Comparison of ENCODE assay signal across 20 cellular contexts in genomic region chr3:25884981-25885380, GRCh38.
"Had no signal": no experiment of that assay in that cellular context is flagged by ENCODE, and none has a peak within 500 bp of the region (broad histone marks: within the 10 kb centered on the region; RNA-seq: fewer than 3 reads in every experiment).

No MANE protein-coding gene starts in this region.

- H3K27me3 ChIP-seq: Peyer's patch, SJSA1 had no signal

- H3K4me1 ChIP-seq: Peyer's patch, SJSA1 had no signal

- H3K36me3 ChIP-seq: Peyer's patch, SJSA1 had no signal

- H3K4me3 ChIP-seq: PC-9, Peyer's patch, SJSA1 had no signal

- H3K9me3 ChIP-seq: Peyer's patch, SJSA1, SK-N-SH had no signal

- DNase-seq: KBM-7, MV-4-11, NCI-H1048, NCI-H1105, NCI-H1436 treated with DMSO at 0.1 percent for 48 hours, NCI-H1694, NCI-H187 treated with DMSO at 0.1 percent for 48 hours, NCI-H2029 treated with DMSO at 0.1 percent for 48 hours, NCI-H2107, NCI-H2227 treated with DMSO at 0.1 percent for 48 hours, NCI-H524, NCI-H526 treated with DMSO at 0.1 percent for 48 hours, NCI-H774, Peyer's patch, Right ventricle myocardium superior, SIG-M5, SK-N-SH, T-helper 1 cell had no signal
